ENCODE assay signal across 21 cellular contexts in genomic region chr6:134544737-134545136, GRCh38.
DNase-seq lines count a peak whose midpoint lies in the region; FAIRE-seq and TF ChIP-seq lines count a peak whose summit lies in the region.
"Had no signal": no experiment of that assay in that cellular context is flagged by ENCODE, and none has a peak within 500 bp of the region (broad histone marks: within the 10 kb centered on the region; RNA-seq: fewer than 3 reads in every experiment).

No MANE protein-coding gene starts in this region.

- no peaks in the 10 kb centered on the region for H3K27me3 Mint-ChIP-seq in endothelial cell (ENCODE audit: unreplicated experiment)

- H3K79me2 ChIP-seq in endothelial cell of umbilical vein (ENCODE audit: control insufficient read depth, insufficient read depth, low read length) = no peaks in the 10 kb centered on the region

- H3K9me1 ChIP-seq in endothelial cell of umbilical vein (replicated peaks; ENCODE audit: control insufficient read depth, extremely low read depth, insufficient read depth, low read length) = no peaks in the 10 kb centered on the region

- no peak overlapping the region for H3K9ac ChIP-seq in endothelial cell of umbilical vein (replicated peaks; ENCODE audit: extremely low read depth, insufficient read depth, low read length)

- H2AFZ ChIP-seq in endothelial cell of umbilical vein (ENCODE audit: low read depth, low read length) = no peak overlapping the region

- H3K4me2 ChIP-seq in endothelial cell of umbilical vein (ENCODE audit: insufficient read depth, low read length) = no peak overlapping the region

- H3K27ac ChIP-seq in endothelial cell of umbilical vein (ENCODE audit: insufficient read depth, low read depth, low read length) = no peak overlapping the region
- H3K27ac ChIP-seq: RWPE1, SJSA1 had no signal

- POLR2A ChIA-PET in endothelial cell of umbilical vein (lab: Charles Lee) = no interaction called here

- DNase-seq in AML-193 (lab: John Stamatoyannopoulos, UW) = peak; percentile 32 to 48
- DNase-seq in KBM-7 = peak; percentile 61
- DNase-seq in SKM-1 (lab: John Stamatoyannopoulos, UW; ENCODE audit: unreplicated experiment) = peak; percentile 72
- peak; percentile 16 for DNase-seq in endothelial cell of umbilical vein (ENCODE audit: low read depth, low spot score)
- DNase-seq in effector CD4-positive, alpha-beta T cell = no peak
- no peak for DNase-seq in activated CD4-positive, alpha-beta T cell treated with anti-CD3 and anti-CD28 coated beads, Interleukin-2, amount 50 U/mL, for 1 hour
- no peak for DNase-seq in NCI-H1436 treated with DMSO at 0.1 percent for 48 hours (lab: John Stamatoyannopoulos, UW)
- DNase-seq in endothelial cell (ENCODE audit: low spot score) = no peak
- DNase-seq: C1 segment of cervical spinal cord, GF-D8, NCI-H1092, NCI-H1694, NCI-H2107, NCI-H524, PC-3 had no signal

- no peaks in the 10 kb centered on the region for H3K27me3 ChIP-seq in endothelial cell of umbilical vein (ENCODE audit: control insufficient read depth in 2 of 2, insufficient read depth in 2 of 2, low read length in 2 of 2)
- H3K27me3 ChIP-seq: SJSA1 had no signal

- no peak overlapping the region for H3K27ac Mint-ChIP-seq in endothelial cell (ENCODE audit: unreplicated experiment)

- no peaks in the 10 kb centered on the region for H3K9me3 Mint-ChIP-seq in endothelial cell (ENCODE audit: unreplicated experiment)

- intact Hi-C loops in endothelial cell of umbilical vein (cut with micrococcal nuclease) = no loop called here

- H3K9me3 ChIP-seq in endothelial cell of umbilical vein (replicated peaks; ENCODE audit: control insufficient read depth, insufficient read depth, low read length) = no peaks in the 10 kb centered on the region

- H3K36me3 ChIP-seq in endothelial cell of umbilical vein (ENCODE audit: control insufficient read depth in 2 of 2, extremely low read depth in 1 of 2, insufficient read depth in 2 of 2, low read length in 2 of 2) = no peaks in the 10 kb centered on the region
- H3K36me3 ChIP-seq: SJSA1 had no signal

- FAIRE-seq in endothelial cell of umbilical vein (lab: Jason Lieb, UNC) = no peak
- FAIRE-seq: A204.1, GM12892, H1, HepG2 had no signal

- no peak overlapping the region for H3K4me3 ChIP-seq in endothelial cell of umbilical vein (replicated peaks in 1 of 3; ENCODE audit: insufficient read depth in 1 of 3, low read depth in 1 of 3, low read length in 3 of 3)
- H3K4me3 ChIP-seq: SJSA1 had no signal

- no peak overlapping the region for H3K4me3 Mint-ChIP-seq in endothelial cell (ENCODE audit: unreplicated experiment)

- H3K4me1 ChIP-seq in endothelial cell of umbilical vein (ENCODE audit: control insufficient read depth, extremely low read depth, insufficient read depth, low read length) = peaks cover 13% of the 10 kb centered on the region

- peaks cover 8% of the 10 kb centered on the region for H3K4me1 Mint-ChIP-seq in endothelial cell (ENCODE audit: unreplicated experiment)

- TF ChIP-seq CTCF in endothelial cell of umbilical vein (IDR thresholded peaks at IDR 0.05; ENCODE audit: extremely low read depth in 1 of 2, insufficient read depth in 1 of 2, low read depth in 1 of 2, low read length in 2 of 2) (no peak), endothelial cell (IDR thresholded peaks at IDR 0.05; ENCODE audit: unreplicated experiment) (no peak)

- no peak for TF ChIP-seq POLR2A in endothelial cell of umbilical vein (IDR thresholded peaks at IDR 0.05; ENCODE audit: low read depth, low read length)

- dilution Hi-C loops in endothelial cell of umbilical vein (cut with MboI; ENCODE audit: extremely low pct_ligation_motif_present, low sequenced_read_pairs) = loop anchor here (25.0 kb wide), 1 partner anchor 107 kb away; no protein-coding TSS in a partner anchor

- in situ Hi-C loops in KBM-7 (cut with MboI; ENCODE audit: low pct_unique_long_range_greater_than_20kb, low sequenced_read_pairs) = no loop called here

- H4K20me1 ChIP-seq in endothelial cell of umbilical vein (replicated peaks; ENCODE audit: control insufficient read depth, extremely low read depth, insufficient read depth, low read length) = no peaks in the 10 kb centered on the region

- no peaks in the 10 kb centered on the region for H3K36me3 Mint-ChIP-seq in endothelial cell (ENCODE audit: low read depth, unreplicated experiment)

- CTCF ChIA-PET in endothelial cell of umbilical vein (lab: Charles Lee) = no interaction called here

- BruUV-seq in endothelial cell of umbilical vein (replicated peaks; lab: Mats Ljungman, UMichigan) = no TSS peak

TF ChIP-seq in endothelial cell of umbilical vein, 7 proteins besides CTCF, POLR2A, EP300 and RAD21:
- TF ChIP-seq POLR2AphosphoS5 (IDR thresholded peaks at IDR 0.05; ENCODE audit: insufficient read depth, low read depth, low read length) (no peak), FOS (IDR thresholded peaks at IDR 0.05; ENCODE audit: borderline replicate concordance, insufficient read depth, low read length) (no peak), MYC (IDR thresholded peaks at IDR 0.05; ENCODE audit: low read depth, low read length) (no peak), MAX (IDR thresholded peaks at IDR 0.05; ENCODE audit: insufficient read depth, insufficient read length) (no peak), GATA2 (IDR thresholded peaks at IDR 0.05; ENCODE audit: insufficient read depth, insufficient read length, low read depth, low read length) (no peak), EZH2 (IDR thresholded peaks at IDR 0.05; ENCODE audit: borderline replicate concordance, low read depth, low read length, severe bottlenecking) (no peak), JUN (IDR thresholded peaks at IDR 0.05; ENCODE audit: borderline replicate concordance, insufficient read depth, insufficient read length, low read depth) (no peak)

Comparison
In these comparisons a context has a peak if more than half of its experiments do, and no peak if none do; other contexts are left out.
1. DNase-seq: peak in AML-193 (2 of 2), KBM-7 (single experiment), SKM-1 (single experiment) and endothelial cell of umbilical vein (single experiment); none in effector CD4-positive, alpha-beta T cell (single experiment), activated CD4-positive, alpha-beta T cell treated with anti-CD3 and anti-CD28 coated beads, Interleukin-2, amount 50 U/mL, for 1 hour (single experiment), NCI-H1436 treated with DMSO at 0.1 percent for 48 hours (single experiment) and endothelial cell (single experiment).